Comparison of ENCODE assay signal across 8 cellular contexts in genomic region chr10:3468919-3469638, GRCh38.
DNase-seq lines count a peak whose midpoint lies in the region; ATAC-seq and TF ChIP-seq lines count a peak whose summit lies in the region.

No MANE protein-coding gene starts in this region.

- no peaks in the 10 kb centered on the region for H3K27me3 ChIP-seq in right atrium auricular region
- no peaks in the 10 kb centered on the region for H3K27me3 ChIP-seq in spleen (replicated peaks in 1 of 7)
- no peaks in the 10 kb centered on the region for H3K27me3 ChIP-seq in Karpas-422 (ENCODE audit: low read length)

- H3K79me2 ChIP-seq in Karpas-422 (ENCODE audit: low read length) = no peaks in the 10 kb centered on the region

- no peaks in the 10 kb centered on the region for H3K9me3 Mint-ChIP-seq in activated naive CD4-positive, alpha-beta T cell treated with anti-CD3 and anti-CD28 coated beads, Interleukin-2, amount 50 U/mL, for 72 hours

- 45 to 61% (median 50%) methylated on average over 12 of the region's 12 CpGs for WGBS in spleen, 5 donors

- H3K4me3 ChIP-seq in right atrium auricular region = no peak overlapping the region
- H3K4me3 ChIP-seq in spleen = peak overlapping the region in 1 of 8 donors; percentile 18
- no peak overlapping the region for H3K4me3 ChIP-seq in Karpas-422 (ENCODE audit: low read length)

- H3K9me3 ChIP-seq in right atrium auricular region = no peaks in the 10 kb centered on the region
- no peaks in the 10 kb centered on the region for H3K9me3 ChIP-seq in spleen
- H3K9me3 ChIP-seq in Karpas-422 (ENCODE audit: low read length) = no peaks in the 10 kb centered on the region

- no peaks in the 10 kb centered on the region for H3K36me3 Mint-ChIP-seq in activated naive CD4-positive, alpha-beta T cell treated with anti-CD3 and anti-CD28 coated beads, Interleukin-2, amount 50 U/mL, for 72 hours

- H4K20me1 ChIP-seq in Karpas-422 (ENCODE audit: insufficient read depth, low read depth, low read length) = no peaks in the 10 kb centered on the region

- no peak for TF ChIP-seq POLR2A in spleen (IDR thresholded peaks at IDR 0.05)

- peak; percentile 47 for DNase-seq in Ammon's horn (ENCODE audit: low spot score)
- no peak for DNase-seq in activated naive CD4-positive, alpha-beta T cell treated with anti-CD3 and anti-CD28 coated beads, Interleukin-2, amount 50 U/mL, for 72 hours (ENCODE audit: low spot score in 2 of 2)
- no peak for DNase-seq in right atrium auricular region (ENCODE audit: low spot score)
- no peak for DNase-seq in spleen
- no peak for DNase-seq in Karpas-422
- no peak for DNase-seq in NCI-H1092 (lab: John Stamatoyannopoulos, UW)

- peak overlapping the region in 1 of 2 donors; percentile 90 for H3K27ac Mint-ChIP-seq in activated naive CD4-positive, alpha-beta T cell treated with anti-CD3 and anti-CD28 coated beads, Interleukin-2, amount 50 U/mL, for 72 hours

- peak overlapping the region; percentile 83 to 88 for H3K27ac ChIP-seq in right atrium auricular region
- peak overlapping the region; percentile 4 to 86 (median 82) for H3K27ac ChIP-seq in spleen
- no peak overlapping the region for H3K27ac ChIP-seq in Karpas-422 (ENCODE audit: low read length)

- TF ChIP-seq CTCF in right atrium auricular region (IDR thresholded peaks at IDR 0.05) (no peak), spleen (IDR thresholded peaks at IDR 0.05 in 8 of 11, conservative IDR thresholded peaks at IDR 0.05 in 3 of 11) (no peak)

- H3K9me2 ChIP-seq in Karpas-422 (replicated peaks; ENCODE audit: insufficient read depth, low read length) = no peaks in the 10 kb centered on the region

- H2AFZ ChIP-seq in Karpas-422 (ENCODE audit: low read length) = no peak overlapping the region

- H3K4me1 ChIP-seq in right atrium auricular region (peaks cover 0 to 56% of the 10 kb centered on the region in 2 donors), spleen (peaks cover 16 to 83% (median 50%) of the 10 kb centered on the region in 6 donors), Karpas-422 (ENCODE audit: low read length) (no peaks in the 10 kb centered on the region)

- intact Hi-C loops in spleen (cut with DNase I; ENCODE audit: low total_unique reads) = no loop called here

- H3K9ac ChIP-seq in Karpas-422 (ENCODE audit: low read length) = no peak overlapping the region

- no peak overlapping the region for H3K4me2 ChIP-seq in Karpas-422 (ENCODE audit: low read depth, low read length, poor library complexity, severe bottlenecking)

- peak; percentile 48 for ATAC-seq in HG03432 (IDR thresholded peaks at IDR 0.05; ENCODE audit: unreplicated experiment)
- peak; percentile 42 to 53 for ATAC-seq in activated naive CD4-positive, alpha-beta T cell treated with anti-CD3 and anti-CD28 coated beads, Interleukin-2, amount 50 U/mL, for 72 hours
- no peak for ATAC-seq in GM18861 (IDR thresholded peaks at IDR 0.05; ENCODE audit: unreplicated experiment)

- H3K36me3 ChIP-seq in right atrium auricular region (no peaks in the 10 kb centered on the region), spleen (no peaks in the 10 kb centered on the region), Karpas-422 (ENCODE audit: insufficient read depth, low read length) (no peaks in the 10 kb centered on the region)
